In genomic region chr19:18541992-18542935, GRCh38 we compare ENCODE assay signal across 8 cellular contexts. TPM values are rescaled to one million over a fixed set of nuclear protein-coding genes. Genes with fewer than 3 reads are reported as not detected.
A peak's percentile ranks its signal among the peaks of the same experiment; 100 is the strongest.
DNase-seq lines count a peak whose midpoint lies in the region; ATAC-seq and TF ChIP-seq lines count a peak whose summit lies in the region.

No MANE protein-coding gene starts in this region.

- peaks cover 34% of the 10 kb centered on the region for H3K4me1 Mint-ChIP-seq in stimulated activated naive CD8-positive, alpha-beta T cell treated with anti-CD3 and anti-CD28 coated beads, Interleukin-15, Interleukin-2, amounts not matched to agents 100 ng/mL and 50 ng/mL, for 24 hours (ENCODE audit: low read depth)

- H3K4me3 ChIP-seq in right lobe of liver (peak overlapping the region; percentile 27 to 67 (median 55)), upper lobe of left lung (peak overlapping the region; percentile 83 to 96 (median 91))

- H3K9me3 ChIP-seq in right lobe of liver: no peaks in the 10 kb centered on the region
- H3K9me3 ChIP-seq in upper lobe of left lung: no peaks in the 10 kb centered on the region

- H3K27ac ChIP-seq in right lobe of liver (peak overlapping the region in 2 of 3 donors; percentile 43 to 66), upper lobe of left lung (peak overlapping the region; percentile 90 to 97 (median 94))

- intact Hi-C loops in right lobe of liver (cut with DNase I): no loop called here

- WGBS in right lobe of liver (ENCODE audit: insufficient coverage, low coverage, low lambda C conversion rate, missing lambda C conversion rate): 16% methylated on average over 9 of the region's 11 CpGs
- 18 to 24% methylated on average over 10 to 11 of the region's 11 CpGs for WGBS in upper lobe of left lung, 2 donors

- TF ChIP-seq EP300 in upper lobe of left lung (IDR thresholded peaks at IDR 0.05): no peak

- H3K27me3 ChIP-seq in right lobe of liver (no peaks in the 10 kb centered on the region), upper lobe of left lung (no peaks in the 10 kb centered on the region)

- no peak for DNase-seq in stimulated activated naive CD8-positive, alpha-beta T cell treated with anti-CD3 and anti-CD28 coated beads, Interleukin-15, Interleukin-2, amounts not matched to agents 100 U/mL and 50 U/mL, for 24 hours
- peak; percentile 21 for DNase-seq in astrocyte of the hippocampus (ENCODE audit: low read depth, low spot score)
- DNase-seq in right lobe of liver: no peak
- no peak for DNase-seq in upper lobe of left lung
- DNase-seq in cortex of kidney (lab: John Stamatoyannopoulos, UW): no peak
- DNase-seq in GM19238 (ENCODE audit: insufficient read length, low spot score): no peak

- peaks cover 0 to 26% (median 1%) of the 10 kb centered on the region in 4 donors for H3K36me3 ChIP-seq in right lobe of liver
- peaks cover 7 to 43% (median 20%) of the 10 kb centered on the region in 4 donors for H3K36me3 ChIP-seq in upper lobe of left lung

- H3K4me1 ChIP-seq in right lobe of liver (peaks cover 0 to 17% (median 3%) of the 10 kb centered on the region in 4 donors), upper lobe of left lung (peaks cover 13 to 28% (median 17%) of the 10 kb centered on the region in 4 donors)

- no peak for ATAC-seq in stimulated activated naive CD8-positive, alpha-beta T cell treated with anti-CD3 and anti-CD28 coated beads, Interleukin-15, Interleukin-2, amounts not matched to agents 100 U/mL and 50 U/mL, for 24 hours
- no peak for ATAC-seq in right lobe of liver
- ATAC-seq in upper lobe of left lung (ENCODE audit: low FRiP score in 2 of 2): no peak
- no peak for ATAC-seq in GM21737 (IDR thresholded peaks at IDR 0.05; ENCODE audit: unreplicated experiment)

- no peak for TF ChIP-seq POLR2A in right lobe of liver (IDR thresholded peaks at IDR 0.05)
- TF ChIP-seq POLR2A in upper lobe of left lung (IDR thresholded peaks at IDR 0.05): no peak

- H3K9me3 Mint-ChIP-seq in stimulated activated naive CD8-positive, alpha-beta T cell treated with anti-CD3 and anti-CD28 coated beads, Interleukin-15, Interleukin-2, amounts not matched to agents 100 ng/mL and 50 ng/mL, for 24 hours: no peaks in the 10 kb centered on the region

- H3K36me3 Mint-ChIP-seq in stimulated activated naive CD8-positive, alpha-beta T cell treated with anti-CD3 and anti-CD28 coated beads, Interleukin-15, Interleukin-2, amounts not matched to agents 100 ng/mL and 50 ng/mL, for 24 hours (ENCODE audit: low read depth): peaks cover 12% of the 10 kb centered on the region

- no peaks in the 10 kb centered on the region for H3K27me3 Mint-ChIP-seq in stimulated activated naive CD8-positive, alpha-beta T cell treated with anti-CD3 and anti-CD28 coated beads, Interleukin-15, Interleukin-2, amounts not matched to agents 100 ng/mL and 50 ng/mL, for 24 hours

- no peak for TF ChIP-seq CTCF in right lobe of liver (IDR thresholded peaks at IDR 0.05)
- TF ChIP-seq CTCF in upper lobe of left lung (IDR thresholded peaks at IDR 0.05): no peak

- peak overlapping the region; percentile 87 for H3K4me3 Mint-ChIP-seq in stimulated activated naive CD8-positive, alpha-beta T cell treated with anti-CD3 and anti-CD28 coated beads, Interleukin-15, Interleukin-2, amounts not matched to agents 100 ng/mL and 50 ng/mL, for 24 hours

- peak overlapping the region; percentile 94 for H3K27ac Mint-ChIP-seq in stimulated activated naive CD8-positive, alpha-beta T cell treated with anti-CD3 and anti-CD28 coated beads, Interleukin-15, Interleukin-2, amounts not matched to agents 100 ng/mL and 50 ng/mL, for 24 hours

RNA-seq across cellular contexts. Expression of gene FKBP8, which starts 1.1 kb away (rescaled TPM):
- total RNA-seq in right lobe of liver (100 to 1,000 TPM in 3 of 6 experiments, 10 to 100 TPM in 3; 92.7 to 179 (median 118) TPM), upper lobe of left lung (100 to 1,000 TPM; 242 to 450 (median 284) TPM)

RNA-seq across cellular contexts. Expression of gene KXD1, which starts 15.4 kb away (rescaled TPM):
- total RNA-seq in right lobe of liver (10 to 100 TPM; 30.2 to 93.0 (median 36.1) TPM), upper lobe of left lung (100 to 1,000 TPM in 3 of 6 donors, 10 to 100 TPM in 3; 69.6 to 333 (median 103) TPM)

RNA-seq across cellular contexts. Expression of gene ELL, which starts 20.4 kb away (rescaled TPM):
- 10 to 100 TPM in 2 of 6 experiments, 1 to 10 TPM in 4; 5.3 to 11.9 (median 8.6) TPM for total RNA-seq in right lobe of liver
- total RNA-seq in upper lobe of left lung: 10 to 100 TPM; 19.8 to 66.0 (median 22.4) TPM

RNA-seq across cellular contexts. Expression of gene UBA52, which starts 29.4 kb away (rescaled TPM):
- 100 to 1,000 TPM; 256 to 470 (median 406) TPM for total RNA-seq in right lobe of liver
- total RNA-seq in upper lobe of left lung: 100 to 1,000 TPM; 127 to 988 (median 458) TPM

RNA-seq across cellular contexts. Expression of gene REX1BD, which starts 46.3 kb away (rescaled TPM):
- total RNA-seq in right lobe of liver (10 to 100 TPM; 30.4 to 71.7 (median 45.6) TPM), upper lobe of left lung (100 to 1,000 TPM in 1 of 6 donors, 10 to 100 TPM in 5; 83.6 to 114 (median 91.6) TPM)
